ENCODE assay signal across 9 cellular contexts in the genomic region with DNA sequence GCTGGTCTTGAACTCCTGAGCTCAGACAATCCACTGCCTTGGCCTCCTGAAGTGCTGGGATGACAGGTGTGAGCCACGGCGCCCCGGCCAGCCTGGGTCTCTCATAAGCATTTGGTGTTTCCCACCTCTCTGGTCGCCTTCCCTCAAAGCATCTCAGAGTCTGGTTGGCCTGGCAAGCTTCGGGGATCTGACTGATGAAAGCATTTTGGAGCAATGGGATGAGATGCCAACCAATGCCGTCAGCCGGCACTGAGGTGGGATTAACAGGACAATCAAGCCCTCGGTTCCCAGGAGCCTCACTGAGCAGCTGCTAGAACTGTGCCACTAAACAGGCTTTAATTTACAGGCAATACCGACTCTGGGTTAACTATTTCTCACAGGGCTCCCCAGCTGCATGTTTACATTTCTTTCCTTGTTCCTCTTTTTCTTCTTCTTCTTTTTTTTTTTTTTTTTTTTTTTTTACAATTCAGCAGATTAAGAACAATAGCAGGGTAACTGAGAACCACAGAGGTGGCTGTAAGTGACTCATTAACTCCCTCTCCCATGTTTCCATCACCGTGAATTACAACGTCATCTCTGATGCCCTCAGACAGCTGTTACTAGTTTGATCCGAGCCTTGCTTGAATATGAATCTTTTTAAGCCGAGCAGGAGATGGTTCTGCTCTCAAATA. TPM values are rescaled to one million over a fixed set of nuclear protein-coding genes. Genes with fewer than 3 reads are reported as not detected.
DNase-seq lines count a peak whose midpoint lies in the region; ATAC-seq, FAIRE-seq and TF ChIP-seq lines count a peak whose summit lies in the region.
"Had no signal": no experiment of that assay in that cellular context is flagged by ENCODE, and none has a peak within 500 bp of the region (broad histone marks: within the 10 kb centered on the region; RNA-seq: fewer than 3 reads in every experiment).

No MANE protein-coding gene starts in this region.

- no peak overlapping the region for H3K4me3 ChIP-seq in HL-60 (replicated peaks; ENCODE audit: insufficient read depth, low read length)
- no peak overlapping the region for H3K4me3 ChIP-seq in K562
- no peak overlapping the region for H3K4me3 ChIP-seq in prostate gland
- H3K4me3 ChIP-seq in CD8-positive, alpha-beta memory T cell (ENCODE audit: low read length) = no peak overlapping the region

- no peak overlapping the region for H3K9ac ChIP-seq in K562 (ENCODE audit: insufficient read depth in 1 of 2, low read depth in 2 of 2, low read length in 2 of 2)

- peak; percentile 41 for ATAC-seq in GM21526 (IDR thresholded peaks at IDR 0.05; ENCODE audit: low FRiP score, unreplicated experiment)
- ATAC-seq in K562 = no peak

- peaks cover 29 to 37% (median 30%) of the 10 kb centered on the region in 3 donors for H3K4me1 Mint-ChIP-seq in CD8-positive, alpha-beta memory T cell

- POLR2A ChIA-PET in K562 (lab: Yijun Ruan, JAX) = interaction anchor here (1.5 to 2.2 kb wide), 2 partner anchors 156 to 286 kb away, joined by 6 read pairs; no protein-coding TSS in a partner anchor
- POLR2A ChIA-PET in CD8-positive, alpha-beta memory T cell (lab: Charles Lee) = interaction anchor here (0.5 to 0.7 kb wide), 3 partner anchors 32 to 258 kb away, joined by 3 to 7 read pairs (median 3); no protein-coding TSS in a partner anchor

- peaks cover 0 to 30% (median 4%) of the 10 kb centered on the region in 3 donors for H3K36me3 Mint-ChIP-seq in CD8-positive, alpha-beta memory T cell

- no peak for TF ChIP-seq CTCF in HL-60 (IDR thresholded peaks at IDR 0.05; ENCODE audit: insufficient read depth, low read length)
- no peak for TF ChIP-seq CTCF in K562 (IDR thresholded peaks at IDR 0.05 in 2 of 3, conservative IDR thresholded peaks at IDR 0.05 in 1 of 3; ENCODE audit: insufficient read depth in 2 of 3, low read depth in 1 of 3, low read length in 3 of 3)
- no peak for TF ChIP-seq CTCF in prostate gland (IDR thresholded peaks at IDR 0.05)

- WGBS in K562 (ENCODE audit: insufficient coverage, low coverage, missing lambda C conversion rate) = 67% methylated on average over 13 of the region's 13 CpGs
- 73% methylated on average over 13 of the region's 13 CpGs for WGBS in prostate gland

- TF ChIP-seq EP300 in K562 (IDR thresholded peaks at IDR 0.05; ENCODE audit: low read length) = no peak

- no peak overlapping the region for H3K4me2 ChIP-seq in K562 (ENCODE audit: insufficient read depth, low read length)

- FAIRE-seq in GM12891 (lab: Jason Lieb, UNC) (peak; percentile 69), K562 (lab: Jason Lieb, UNC) (no peak)

- no peaks in the 10 kb centered on the region for H3K79me2 ChIP-seq in K562 (ENCODE audit: control insufficient read depth, insufficient read depth, low read length)

- H3K27ac ChIP-seq in HL-60 (replicated peaks) (peak overlapping the region; percentile 63), K562 (ENCODE audit: extremely low read depth, low read depth, low read length) (no peak overlapping the region), prostate gland (no peak overlapping the region)
- no peak overlapping the region for H3K27ac ChIP-seq in CD8-positive, alpha-beta memory T cell (ENCODE audit: low read depth, low read length)

- H3K9me3 ChIP-seq in K562 (replicated peaks; ENCODE audit: control insufficient read depth, insufficient read depth, low read depth, low read length) (0 out of 2 replicates have a peak, but pooled peaks cover 8% of the 10 kb centered on the region), prostate gland (no peaks in the 10 kb centered on the region)
- H3K9me3 ChIP-seq in CD8-positive, alpha-beta memory T cell (ENCODE audit: low read length) = no peaks in the 10 kb centered on the region

- TF ChIP-seq RAD21 in K562 (CRISPR knock-in tag; conservative IDR thresholded peaks at IDR 0.05 in 1 of 2, IDR thresholded peaks at IDR 0.05 in 1 of 2) = no peak

- H3K9me1 ChIP-seq in K562 (ENCODE audit: control insufficient read depth, insufficient read depth, low read length) = no peaks in the 10 kb centered on the region

- no peaks in the 10 kb centered on the region for H4K20me1 ChIP-seq in K562 (replicated peaks; ENCODE audit: control insufficient read depth, insufficient read depth, low read length)

- in situ Hi-C loops in K562 (cut with MboI) = loop anchor here (10.0 to 25.0 kb wide), 2 partner anchors 148 to 265 kb away; no protein-coding TSS in a partner anchor

- H3K27me3 Mint-ChIP-seq in CD8-positive, alpha-beta memory T cell = peaks cover 0 to 1% of the 10 kb centered on the region in 2 donors

- no peak overlapping the region for H2AFZ ChIP-seq in K562 (ENCODE audit: low read depth, low read length)

- DNase-seq in GM12891 (ENCODE audit: insufficient read length, low spot score) (no peak), HL-60 (ENCODE audit: low read depth in 1 of 2, low spot score in 1 of 2) (peak; percentile 75 to 77), K562 (ENCODE audit: extremely low read depth in 1 of 4, low spot score in 3 of 4) (no peak), prostate gland (ENCODE audit: low spot score) (no peak), anterior cingulate cortex (lab: John Stamatoyannopoulos, UW) (no peak), dedifferentiated amniotic fluid mesenchymal stem cell (ENCODE audit: extremely low spot score) (no peak)
- DNase-seq in CD8-positive, alpha-beta memory T cell = no peak
- DNase-seq: activated CD8-positive, alpha-beta memory T cell treated with anti-CD3 and anti-CD28 coated beads for 24 hours had no signal

- H3K9me3 Mint-ChIP-seq in CD8-positive, alpha-beta memory T cell = no peaks in the 10 kb centered on the region

- H3K4me3 Mint-ChIP-seq in CD8-positive, alpha-beta memory T cell = no peak overlapping the region

- BruUV-seq in K562 (replicated peaks; lab: Mats Ljungman, UMichigan) = no TSS peak

- H3K27ac Mint-ChIP-seq in CD8-positive, alpha-beta memory T cell = no peak overlapping the region

- H3K4me1 ChIP-seq in K562 (replicated peaks in 1 of 2; ENCODE audit: control insufficient read depth in 2 of 2, insufficient read depth in 2 of 2, low read length in 2 of 2) = peaks cover 17 to 42% of the 10 kb centered on the region in 2 experiments; a peak in 4 of 5 replicates
- H3K4me1 ChIP-seq in prostate gland (replicated peaks) = peaks cover 2% of the 10 kb centered on the region
- peaks cover 34% of the 10 kb centered on the region for H3K4me1 ChIP-seq in CD8-positive, alpha-beta memory T cell (ENCODE audit: insufficient read depth, low read length)

- no peak for TF ChIP-seq POLR2A in GM12891 (IDR thresholded peaks at IDR 0.05; ENCODE audit: low read depth, low read length)
- TF ChIP-seq POLR2A in K562 (conservative IDR thresholded peaks at IDR 0.05) = no peak
- TF ChIP-seq POLR2A in prostate gland (IDR thresholded peaks at IDR 0.05) = no peak

- CTCF ChIA-PET in K562 (lab: Yijun Ruan, JAX; ENCODE audit: low intra/inter-chr PET ratio) = interaction anchor here (0.6 to 2.5 kb wide), 3 partner anchors 140 to 351 kb away, joined by 3 to 22 read pairs (median 7); no protein-coding TSS in a partner anchor
- CTCF ChIA-PET in CD8-positive, alpha-beta memory T cell (lab: Charles Lee) = interaction anchor here (0.5 to 7.3 kb wide), 37 partner anchors 11 to 664 kb away, joined by 3 to 99 read pairs (median 8); partner anchors contain the start of genes HPCAL1, ODC1 and RRM2

- intact Hi-C loops in K562 (cut with micrococcal nuclease) (no loop called here), prostate gland (cut with DNase I) (no loop called here)

- H3K36me3 ChIP-seq in K562 (ENCODE audit: control insufficient read depth, insufficient read depth, low read length) (peaks cover 15% of the 10 kb centered on the region; the same call in 2 of the 3 replicates), prostate gland (no peaks in the 10 kb centered on the region)
- H3K36me3 ChIP-seq in CD8-positive, alpha-beta memory T cell (ENCODE audit: insufficient read depth, low read length) = peaks cover 4% of the 10 kb centered on the region

- H3K27me3 ChIP-seq in HL-60 (ENCODE audit: insufficient read depth, poor library complexity, severe bottlenecking) = no peaks in the 10 kb centered on the region
- no peaks in the 10 kb centered on the region for H3K27me3 ChIP-seq in K562 (ENCODE audit: control insufficient read depth in 2 of 2, insufficient read depth in 2 of 2, low read length in 2 of 2)
- H3K27me3 ChIP-seq in prostate gland (replicated peaks; ENCODE audit: insufficient read depth) = no peaks in the 10 kb centered on the region
- no peaks in the 10 kb centered on the region for H3K27me3 ChIP-seq in CD8-positive, alpha-beta memory T cell (ENCODE audit: insufficient read depth, low read length, poor library complexity, severe bottlenecking)

TF ChIP-seq in GM12891, 5 proteins besides CTCF, POLR2A, EP300 and RAD21:
- TF ChIP-seq TAF1 (IDR thresholded peaks at IDR 0.05; ENCODE audit: low read depth, low read length) = no peak
- TF ChIP-seq SPI1 (IDR thresholded peaks at IDR 0.05; ENCODE audit: low read depth, low read length) = peak; percentile 89

TF ChIP-seq in K562, 482 proteins besides CTCF, POLR2A, EP300 and RAD21 (continues in another document):
- TF ChIP-seq FOXK2 (conservative IDR thresholded peaks at IDR 0.05 in 1 of 2, IDR thresholded peaks at IDR 0.05 in 1 of 2; ENCODE audit: low read depth in 2 of 2) = peak in 1 of 2 experiments; percentile 55; a peak in 2 of 4 replicates
- no peak for TF ChIP-seq DNMT1 (IDR thresholded peaks at IDR 0.05)
- TF ChIP-seq ZNF384 (IDR thresholded peaks at IDR 0.05; ENCODE audit: low read depth, low read length) = peak; percentile 75; the same call in 1 of the 2 replicates

RNA-seq across cellular contexts. Expression of gene ODC1, which starts 38.0 kb away (rescaled TPM):
- 107 TPM for polyA plus RNA-seq in GM12891 (2012; ENCODE audit: low read depth, missing spikeins)
- total RNA-seq in K562 (2011; cell fraction: chromatin; rRNA removed; ENCODE audit: low replicate concordance) = 99.9 and 124 TPM in 2 replicates
- 80.3 and 83.7 TPM in 2 replicates for total RNA-seq in K562 (2011; cell fraction: nucleolus; rRNA removed)
- total RNA-seq in K562 (2011; cell fraction: nucleoplasm; rRNA removed) = 115 and 142 TPM in 2 replicates
- total RNA-seq in K562 (2014; rRNA removed) (392 and 447 TPM in 2 replicates), K562 (2014; rRNA removed; fragmentation: Illumina TruSeq; extraction: Trizol) (525 and 551 TPM in 2 replicates), K562 (2015; rRNA removed; fragmentation: Illumina TruSeq; extraction: Trizol) (512 and 539 TPM in 2 replicates), K562 (2021) (379 and 398 TPM in 2 replicates), prostate gland (100 to 1,000 TPM; 147 to 261 TPM)
- polyA plus RNA-seq in K562 (2011; rRNA removed) (368 and 563 TPM in 2 replicates), K562 (2014; fragmentation: Illumina TruSeq; extraction: Trizol) (473 and 553 TPM in 2 replicates), K562 (2014; fragmentation: Nextera tagmentation; extraction: Ambion mirVana) (100 to 1,000 TPM; 142 to 169 TPM), K562 (2014; rRNA removed) (457 and 488 TPM in 2 replicates)
- polyA plus RNA-seq in K562 (2011; cell fraction: cytosol; rRNA removed) = 282 and 395 TPM in 2 replicates
- polyA plus RNA-seq in K562 (2011; cell fraction: nucleus; rRNA removed) = 190 and 232 TPM in 2 replicates
- polyA plus RNA-seq in K562 (2012) = 213 and 358 TPM in 2 replicates
- polyA minus RNA-seq in K562 (2011; rRNA and poly(A)+ RNA removed) = 600 and 763 TPM in 2 replicates
- polyA minus RNA-seq in K562 (2011; cell fraction: cytosol; rRNA and poly(A)+ RNA removed) = 138 and 222 TPM in 2 replicates
- 41.1 and 78.2 TPM in 2 replicates for polyA minus RNA-seq in K562 (2011; cell fraction: nucleus; rRNA and poly(A)+ RNA removed)
- total RNA-seq in CD8-positive, alpha-beta memory T cell = 100 to 1,000 TPM; 565 to 566 TPM
- polyA plus RNA-seq in CD8-positive, alpha-beta memory T cell = 57.1 TPM

Comparison
In these comparisons a context has a peak if more than half of its experiments do, and no peak if none do; other contexts are left out.
1. DNase-seq: peak in HL-60 (2 of 2); none in GM12891 (single experiment), K562 (0 of 4), prostate gland (single experiment), CD8-positive, alpha-beta memory T cell (0 of 5), anterior cingulate cortex (0 of 58) and dedifferentiated amniotic fluid mesenchymal stem cell (single experiment).